ENCODE assay signal across 8 cellular contexts in the genomic region with DNA sequence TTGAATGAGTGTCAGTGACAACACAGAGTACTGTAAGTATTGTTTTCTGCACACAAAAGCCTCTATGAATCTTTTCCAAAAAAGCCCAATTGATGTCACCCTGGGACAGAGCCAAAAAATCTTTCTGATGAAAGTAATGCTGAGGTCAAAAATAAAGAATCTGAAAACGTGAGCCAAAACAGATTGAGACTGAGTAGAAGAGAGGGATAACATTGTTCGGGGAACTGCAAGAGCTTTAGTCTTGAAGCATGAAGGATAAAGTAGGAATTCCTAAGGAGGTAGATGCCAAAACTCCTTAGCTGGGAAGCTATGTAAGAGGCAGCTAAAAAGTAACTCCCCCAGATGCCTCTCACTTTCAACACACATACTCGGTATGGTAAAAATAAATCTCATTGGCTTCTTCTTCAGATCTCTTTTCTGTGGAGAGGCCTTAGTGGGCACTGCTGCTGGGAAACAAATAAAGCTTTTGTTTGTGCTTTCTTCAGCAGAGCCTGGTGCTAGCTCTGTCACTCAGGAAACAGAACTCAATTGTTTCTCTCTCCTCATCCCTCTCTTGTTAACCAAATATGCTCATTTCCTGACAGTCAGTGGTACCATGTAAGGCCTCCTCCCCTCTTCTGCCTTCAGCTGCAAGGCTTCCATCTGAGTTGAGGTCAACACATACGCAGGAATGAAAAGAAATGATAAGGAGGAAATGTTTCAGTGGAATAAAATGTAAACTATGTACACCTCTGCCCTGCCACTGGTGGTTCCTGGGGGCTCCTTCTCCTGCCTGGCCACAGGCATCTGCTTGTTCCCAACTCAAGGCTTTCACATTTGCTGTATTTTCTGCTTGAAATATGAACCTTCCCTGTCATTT. TPM values are rescaled to one million over a fixed set of nuclear protein-coding genes. Genes with fewer than 3 reads are reported as not detected.
DNase-seq lines count a peak whose midpoint lies in the region; ATAC-seq and TF ChIP-seq lines count a peak whose summit lies in the region.

No MANE protein-coding gene starts in this region.

- WGBS in body of pancreas, 2 donors: 22 to 29% methylated on average over 4 of the region's 4 CpGs

- no peak overlapping the region for H3K4me3 ChIP-seq in osteoblast (ENCODE audit: insufficient read depth, low read length)
- no peak overlapping the region for H3K4me3 ChIP-seq in body of pancreas

- peaks cover 3% of the 10 kb centered on the region for H3K36me3 Mint-ChIP-seq in activated naive CD8-positive, alpha-beta T cell
- peaks cover 4% of the 10 kb centered on the region for H3K36me3 Mint-ChIP-seq in activated naive CD8-positive, alpha-beta T cell treated with anti-CD3 and anti-CD28 coated beads for 36 hours
- H3K36me3 Mint-ChIP-seq in T-helper 2 cell treated with Interferon-gamma antibody and Interleukin-4, amounts not matched to agents 5 μg/mL and 100 μg/mL, for 36 hours (ENCODE audit: low read depth): peaks cover 11% of the 10 kb centered on the region

- H3K36me3 ChIP-seq in osteoblast (ENCODE audit: insufficient read depth, low read length) (no peaks in the 10 kb centered on the region), body of pancreas (replicated peaks in 1 of 2; ENCODE audit: insufficient read depth in 1 of 2, low read depth in 2 of 2) (no peaks in the 10 kb centered on the region)

- no peaks in the 10 kb centered on the region for H3K9me3 Mint-ChIP-seq in activated naive CD8-positive, alpha-beta T cell (ENCODE audit: low read depth)
- H3K9me3 Mint-ChIP-seq in activated naive CD8-positive, alpha-beta T cell treated with anti-CD3 and anti-CD28 coated beads for 36 hours: peaks cover 7% of the 10 kb centered on the region
- peaks cover 29% of the 10 kb centered on the region for H3K9me3 Mint-ChIP-seq in T-helper 2 cell treated with Interferon-gamma antibody and Interleukin-4, amounts not matched to agents 5 μg/mL and 100 μg/mL, for 36 hours

- no peaks in the 10 kb centered on the region for H3K27me3 ChIP-seq in foreskin keratinocyte
- no peaks in the 10 kb centered on the region for H3K27me3 ChIP-seq in osteoblast (ENCODE audit: insufficient read depth, low read length)
- no peaks in the 10 kb centered on the region for H3K27me3 ChIP-seq in body of pancreas

- peaks cover 45% of the 10 kb centered on the region for H3K4me1 Mint-ChIP-seq in activated naive CD8-positive, alpha-beta T cell (ENCODE audit: low read depth)
- H3K4me1 Mint-ChIP-seq in activated naive CD8-positive, alpha-beta T cell treated with anti-CD3 and anti-CD28 coated beads for 36 hours: peaks cover 39% of the 10 kb centered on the region
- peaks cover 44% of the 10 kb centered on the region for H3K4me1 Mint-ChIP-seq in T-helper 2 cell treated with Interferon-gamma antibody and Interleukin-4, amounts not matched to agents 5 μg/mL and 100 μg/mL, for 36 hours (ENCODE audit: low read depth)

- no peaks in the 10 kb centered on the region for H3K27me3 Mint-ChIP-seq in activated naive CD8-positive, alpha-beta T cell
- H3K27me3 Mint-ChIP-seq in activated naive CD8-positive, alpha-beta T cell treated with anti-CD3 and anti-CD28 coated beads for 36 hours: no peaks in the 10 kb centered on the region
- no peaks in the 10 kb centered on the region for H3K27me3 Mint-ChIP-seq in T-helper 2 cell treated with Interferon-gamma antibody and Interleukin-4, amounts not matched to agents 5 μg/mL and 100 μg/mL, for 36 hours (ENCODE audit: low read depth)

- H3K4me2 ChIP-seq in osteoblast (ENCODE audit: insufficient read depth, low read length): peak overlapping the region; percentile 63

- H3K9me3 ChIP-seq in osteoblast (ENCODE audit: low read depth, low read length) (no peaks in the 10 kb centered on the region), body of pancreas (no peaks in the 10 kb centered on the region)

- DNase-seq in activated naive CD8-positive, alpha-beta T cell treated with anti-CD3 and anti-CD28 coated beads for 36 hours: no peak
- no peak for DNase-seq in T-helper 2 cell treated with Interferon-gamma antibody and Interleukin-4, amounts not matched to agents 5 μg/mL and 100 μg/mL, for 36 hours (ENCODE audit: low spot score)
- DNase-seq in foreskin keratinocyte: peak; percentile 90 to 96
- DNase-seq in osteoblast (ENCODE audit: insufficient read length, low spot score, missing footprints): peak; percentile 63
- DNase-seq in body of pancreas: no peak
- DNase-seq in NCI-H345 (lab: John Stamatoyannopoulos, UW): no peak

- peak overlapping the region; percentile 27 for H3K27ac ChIP-seq in foreskin keratinocyte
- H3K27ac ChIP-seq in osteoblast (ENCODE audit: low read depth, low read length): peak overlapping the region; percentile 93
- peak overlapping the region in 1 of 4 donors; percentile 48 for H3K27ac ChIP-seq in body of pancreas

- peak; percentile 74 for ATAC-seq in foreskin keratinocyte
- ATAC-seq in HG02840 (IDR thresholded peaks at IDR 0.05; ENCODE audit: low FRiP score, unreplicated experiment): no peak
- no peak for ATAC-seq in body of pancreas

- H3K27ac Mint-ChIP-seq in activated naive CD8-positive, alpha-beta T cell: peak overlapping the region; percentile 17
- H3K27ac Mint-ChIP-seq in activated naive CD8-positive, alpha-beta T cell treated with anti-CD3 and anti-CD28 coated beads for 36 hours: no peak overlapping the region
- H3K27ac Mint-ChIP-seq in T-helper 2 cell treated with Interferon-gamma antibody and Interleukin-4, amounts not matched to agents 5 μg/mL and 100 μg/mL, for 36 hours: peak overlapping the region; percentile 81

- H4K20me1 ChIP-seq in osteoblast (ENCODE audit: insufficient read depth, low read length): no peaks in the 10 kb centered on the region

- H3K4me3 Mint-ChIP-seq in activated naive CD8-positive, alpha-beta T cell: no peak overlapping the region
- no peak overlapping the region for H3K4me3 Mint-ChIP-seq in activated naive CD8-positive, alpha-beta T cell treated with anti-CD3 and anti-CD28 coated beads for 36 hours
- peak overlapping the region; percentile 19 for H3K4me3 Mint-ChIP-seq in T-helper 2 cell treated with Interferon-gamma antibody and Interleukin-4, amounts not matched to agents 5 μg/mL and 100 μg/mL, for 36 hours

- intact Hi-C loops in body of pancreas (cut with DNase I): no loop called here

- no peaks in the 10 kb centered on the region for H3K79me2 ChIP-seq in osteoblast (ENCODE audit: insufficient read depth, low read length)

- H2AFZ ChIP-seq in osteoblast (ENCODE audit: low read length): peak overlapping the region; percentile 27

- no peak for TF ChIP-seq POLR2A in body of pancreas (IDR thresholded peaks at IDR 0.05)

- TF ChIP-seq CTCF in foreskin keratinocyte (conservative IDR thresholded peaks at IDR 0.05) (no peak), osteoblast (IDR thresholded peaks at IDR 0.05; ENCODE audit: extremely low read depth, low read depth, low read length) (no peak), body of pancreas (IDR thresholded peaks at IDR 0.05) (no peak)

- H3K4me1 ChIP-seq in foreskin keratinocyte (peaks cover 20% of the 10 kb centered on the region), osteoblast (ENCODE audit: insufficient read depth, low read length) (peaks cover 24% of the 10 kb centered on the region), body of pancreas (no peaks in the 10 kb centered on the region)

RNA-seq across cellular contexts. Expression of gene CD200, which starts 58.1 kb away (rescaled TPM):
- 10 to 100 TPM; 32.7 to 33.6 TPM for total RNA-seq in activated naive CD8-positive, alpha-beta T cell treated with anti-CD3 and anti-CD28 coated beads for 36 hours
- total RNA-seq in foreskin keratinocyte (0.11 and 0.14 TPM in 2 replicates), osteoblast (1.5 and 3.3 TPM in 2 replicates), body of pancreas (1 to 10 TPM; 2.0 to 2.6 TPM)
- 0.03 and 0.12 TPM in 2 replicates for polyA plus RNA-seq in foreskin keratinocyte

Comparison
In these comparisons a context has a peak if more than half of its experiments do, and no peak if none do; other contexts are left out.
1. DNase-seq: peak in foreskin keratinocyte (2 of 2) and osteoblast (single experiment); none in activated naive CD8-positive, alpha-beta T cell treated with anti-CD3 and anti-CD28 coated beads for 36 hours (single experiment), T-helper 2 cell treated with Interferon-gamma antibody and Interleukin-4, amounts not matched to agents 5 μg/mL and 100 μg/mL, for 36 hours (single experiment), body of pancreas (0 of 4) and NCI-H345 (single experiment).